1 cellular context compared by ENCODE assay signal in genomic region chr9:109532652-109533051, GRCh38. TPM values are rescaled to one million over a fixed set of nuclear protein-coding genes. Genes with fewer than 3 reads are reported as not detected.
"Had no signal": no experiment of that assay in that cellular context is flagged by ENCODE, and none has a peak within 500 bp of the region (broad histone marks: within the 10 kb centered on the region; RNA-seq: fewer than 3 reads in every experiment).

No MANE protein-coding gene starts in this region.

RNA-seq across cellular contexts. Expression of gene PTPN3, which starts 34.5 kb away (rescaled TPM):
- total RNA-seq: natural killer cell had no signal
